In genomic region chr18:24063121-24063731, GRCh38 we compare ENCODE assay signal across 10 cellular contexts. TPM values are rescaled to one million over a fixed set of nuclear protein-coding genes. Genes with fewer than 3 reads are reported as not detected.
DNase-seq lines count a peak whose midpoint lies in the region; ATAC-seq and TF ChIP-seq lines count a peak whose summit lies in the region.
"Had no signal": no experiment of that assay in that cellular context is flagged by ENCODE, and none has a peak within 500 bp of the region (broad histone marks: within the 10 kb centered on the region; RNA-seq: fewer than 3 reads in every experiment).

No MANE protein-coding gene starts in this region.

- H3K4me3 ChIP-seq in mammary epithelial cell (replicated peaks in 1 of 3; ENCODE audit: insufficient read depth in 1 of 3, low read depth in 2 of 3, low read length in 3 of 3) (no peak overlapping the region), mucosa of descending colon (no peak overlapping the region), heart right ventricle (no peak overlapping the region)
- H3K4me3 ChIP-seq: left ventricle myocardium inferior, transverse colon had no signal

- no peak overlapping the region for H3K27ac ChIP-seq in CD4-positive, alpha-beta T cell (ENCODE audit: low read depth, low read length)
- H3K27ac ChIP-seq in mammary epithelial cell (ENCODE audit: insufficient read depth, low read depth, low read length) (peak overlapping the region; percentile 71), heart right ventricle (no peak overlapping the region)
- H3K27ac ChIP-seq: left ventricle myocardium inferior, transverse colon had no signal

- intact Hi-C loops in CD4-positive, alpha-beta T cell (cut with DNase I, micrococcal nuclease) = no loop called here
- intact Hi-C loops in mammary epithelial cell (cut with micrococcal nuclease) = no loop called here
- intact Hi-C loops in mucosa of descending colon (cut with DNase I, micrococcal nuclease) = no loop called here
- intact Hi-C loops in heart right ventricle (cut with DNase I) = no loop called here

- BruUV-seq in mammary epithelial cell (replicated peaks; lab: Mats Ljungman, UMichigan) = no TSS peak

- no peak for TF ChIP-seq CTCF in CD4-positive, alpha-beta T cell (IDR thresholded peaks at IDR 0.05)
- no peak for TF ChIP-seq CTCF in HFFc6 (IDR thresholded peaks at IDR 0.05)
- TF ChIP-seq CTCF in mammary epithelial cell (conservative IDR thresholded peaks at IDR 0.05 in 1 of 2, IDR thresholded peaks at IDR 0.05 in 1 of 2; ENCODE audit: extremely low read depth in 1 of 2, insufficient read depth in 1 of 2, low read depth in 1 of 2, low read length in 2 of 2) = no peak
- no peak for TF ChIP-seq CTCF in mucosa of descending colon (IDR thresholded peaks at IDR 0.05)
- TF ChIP-seq CTCF in heart right ventricle (IDR thresholded peaks at IDR 0.05) = no peak

- CTCF ChIA-PET in CD4-positive, alpha-beta T cell (lab: Charles Lee) = no interaction called here
- CTCF ChIA-PET in mammary epithelial cell (lab: Charles Lee; ENCODE audit: low non-redundant PET) = no interaction called here

- peak overlapping the region; percentile 70 for H3K4me2 ChIP-seq in mammary epithelial cell (ENCODE audit: insufficient read depth, low read depth, low read length)

- no peaks in the 10 kb centered on the region for H3K27me3 Mint-ChIP-seq in CD4-positive, alpha-beta T cell
- H3K27me3 Mint-ChIP-seq in HFFc6 (ENCODE audit: insufficient read depth) = no peaks in the 10 kb centered on the region

- peaks cover 42% of the 10 kb centered on the region for H3K4me1 ChIP-seq in mammary epithelial cell (ENCODE audit: insufficient read depth, low read length)
- peaks cover 3% of the 10 kb centered on the region for H3K4me1 ChIP-seq in mucosa of descending colon (ENCODE audit: low read depth)
- peaks cover 0 to 10% (median 0%) of the 10 kb centered on the region in 9 donors for H3K4me1 ChIP-seq in heart right ventricle
- H3K4me1 ChIP-seq: left ventricle myocardium inferior had no signal

- in situ Hi-C loops in mammary epithelial cell (cut with MboI; ENCODE audit: low sequenced_read_pairs in 2 of 2) = no loop called here

- H3K27me3 ChIP-seq in CD4-positive, alpha-beta T cell (ENCODE audit: control insufficient read depth, insufficient read depth, low read length) = no peaks in the 10 kb centered on the region
- H3K27me3 ChIP-seq in mammary epithelial cell (ENCODE audit: insufficient read depth, low read length) (no peaks in the 10 kb centered on the region), heart right ventricle (no peaks in the 10 kb centered on the region)
- H3K27me3 ChIP-seq: transverse colon had no signal

- peaks cover 85% of the 10 kb centered on the region for H3K4me1 Mint-ChIP-seq in CD4-positive, alpha-beta T cell (ENCODE audit: low read depth)
- H3K4me1 Mint-ChIP-seq in HFFc6 (ENCODE audit: low read depth) = peaks cover 28% of the 10 kb centered on the region

- dilution Hi-C loops in mammary epithelial cell (cut with HindIII; ENCODE audit: low sequenced_read_pairs) = no loop called here

- peaks cover 49% of the 10 kb centered on the region for H3K79me2 ChIP-seq in mammary epithelial cell (ENCODE audit: insufficient read depth, low read length)

- no peak overlapping the region for H3K4me3 Mint-ChIP-seq in CD4-positive, alpha-beta T cell
- 0 out of 2 replicates have a peak overlapping the region, but pooled peaks have one; percentile 13 for H3K4me3 Mint-ChIP-seq in HFFc6

- H3K36me3 ChIP-seq in mammary epithelial cell (ENCODE audit: insufficient read depth, low read length) = no peaks in the 10 kb centered on the region
- no peaks in the 10 kb centered on the region for H3K36me3 ChIP-seq in mucosa of descending colon (ENCODE audit: low read depth)
- peaks cover 0 to 18% (median 0%) of the 10 kb centered on the region in 9 donors for H3K36me3 ChIP-seq in heart right ventricle
- H3K36me3 ChIP-seq: transverse colon had no signal

- H3K9me3 Mint-ChIP-seq in CD4-positive, alpha-beta T cell = no peaks in the 10 kb centered on the region
- H3K9me3 Mint-ChIP-seq in HFFc6 = no peaks in the 10 kb centered on the region

- no peak overlapping the region for H2AFZ ChIP-seq in mammary epithelial cell (ENCODE audit: low read depth, low read length)

- H3K9ac ChIP-seq in mammary epithelial cell (ENCODE audit: insufficient read depth, low read length) = no peak overlapping the region

- peak; percentile 56 for ATAC-seq in CD4-positive, alpha-beta T cell (ENCODE audit: poor library complexity)
- peak; percentile 12 for ATAC-seq in mucosa of descending colon
- no peak for ATAC-seq in heart right ventricle

- WGBS in mammary epithelial cell (ENCODE audit: low coverage, missing lambda C conversion rate) = 52% methylated on average over 4 of the region's 4 CpGs
- 95 to 99% methylated on average over 4 of the region's 4 CpGs for WGBS in heart right ventricle, 2 donors

- peaks cover 47% of the 10 kb centered on the region for H3K36me3 Mint-ChIP-seq in CD4-positive, alpha-beta T cell (ENCODE audit: low read depth)
- peaks cover 5% of the 10 kb centered on the region; the same call in 1 of the 2 replicates for H3K36me3 Mint-ChIP-seq in HFFc6 (ENCODE audit: low read depth)

- H4K20me1 ChIP-seq in mammary epithelial cell (ENCODE audit: insufficient read depth, low read length) = no peaks in the 10 kb centered on the region

- no peaks in the 10 kb centered on the region for H3K9me3 ChIP-seq in CD4-positive, alpha-beta T cell (ENCODE audit: control insufficient read depth, low read length)
- no peaks in the 10 kb centered on the region for H3K9me3 ChIP-seq in mammary epithelial cell (replicated peaks; ENCODE audit: insufficient read depth, low read length)
- H3K9me3 ChIP-seq in mucosa of descending colon = no peaks in the 10 kb centered on the region
- no peaks in the 10 kb centered on the region for H3K9me3 ChIP-seq in heart right ventricle
- H3K9me3 ChIP-seq: left ventricle myocardium inferior, transverse colon had no signal

- H3K27ac Mint-ChIP-seq in CD4-positive, alpha-beta T cell = peak overlapping the region; percentile 55
- H3K27ac Mint-ChIP-seq in HFFc6 = no peak overlapping the region

- POLR2A ChIA-PET in CD4-positive, alpha-beta T cell (lab: Charles Lee) = interaction anchor here (0.6 kb wide), 1 partner anchor 65 kb away, joined by 3 read pairs; no protein-coding TSS in a partner anchor

- no peak for DNase-seq in CD4-positive, alpha-beta T cell
- DNase-seq in HFFc6 = no peak
- peak; percentile 63 for DNase-seq in mammary epithelial cell
- no peak for DNase-seq in mucosa of descending colon
- no peak for DNase-seq in heart right ventricle
- DNase-seq in dermis blood vessel endothelial cell = no peak
- DNase-seq in NCI-H1048 (lab: John Stamatoyannopoulos, UW) = no peak
- DNase-seq: left ventricle myocardium inferior, NCI-H1417 had no signal

RNA-seq across cellular contexts. Expression of gene TTC39C, which starts 48.7 kb away (rescaled TPM):
- total RNA-seq in CD4-positive, alpha-beta T cell = 10 to 100 TPM; 82.6 to 91.8 TPM
- total RNA-seq in HFFc6 (2021; fragmentation: NEBNext Ultra II Directional; extraction: Animal tissue kit (Norgen Biotek cat#: 25700)) = 10 to 100 TPM; 10.1 to 21.3 (median 17.4) TPM
- total RNA-seq in mammary epithelial cell = 10 to 100 TPM; 12.0 to 31.0 TPM
- polyA plus RNA-seq in mammary epithelial cell = 16.4 TPM
- 44.2 TPM for polyA minus RNA-seq in mammary epithelial cell
- 10 to 100 TPM in 2 of 3 donors, 1 to 10 TPM in 1; 8.1 to 14.6 (median 13.2) TPM for total RNA-seq in mucosa of descending colon
- total RNA-seq in heart right ventricle = 1 to 10 TPM; 3.5 to 8.1 (median 5.2) TPM
- 1 to 10 TPM; 3.5 to 6.4 TPM for polyA plus RNA-seq in heart right ventricle
- 2.0 TPM in 2 replicates for total RNA-seq in dermis blood vessel endothelial cell

Comparison
In these comparisons a context has a peak if more than half of its experiments do, and no peak if none do; other contexts are left out.
1. ATAC-seq: peak in CD4-positive, alpha-beta T cell (single experiment) and mucosa of descending colon (single experiment); none in heart right ventricle (0 of 8).